Comparison of ENCODE assay signal across 8 cellular contexts in genomic region chr20:5073154-5074049, GRCh38. TPM values are rescaled to one million over a fixed set of nuclear protein-coding genes. Genes with fewer than 3 reads are reported as not detected.
DNase-seq lines count a peak whose midpoint lies in the region; ATAC-seq, FAIRE-seq and TF ChIP-seq lines count a peak whose summit lies in the region.

No MANE protein-coding gene starts in this region.

- H3K27me3 ChIP-seq in bronchial epithelial cell (ENCODE audit: control insufficient read depth, insufficient read depth, low read length) (no peaks in the 10 kb centered on the region), liver (ENCODE audit: control insufficient read depth in 4 of 4, insufficient read depth in 4 of 4, low read length in 3 of 4) (no peaks in the 10 kb centered on the region), thymus (ENCODE audit: control insufficient read depth, insufficient read depth) (no peaks in the 10 kb centered on the region), WERI-Rb-1 (ENCODE audit: insufficient read depth, low read depth, severe bottlenecking) (no peaks in the 10 kb centered on the region)

- TF ChIP-seq RAD21 in liver (IDR thresholded peaks at IDR 0.05), result peak; percentile 49 to 61

- H3K9me3 ChIP-seq in liver (ENCODE audit: control insufficient read depth in 4 of 4, low read length in 3 of 4), result no peaks in the 10 kb centered on the region
- no peaks in the 10 kb centered on the region for H3K9me3 ChIP-seq in thymus (ENCODE audit: control insufficient read depth)
- H3K9me3 ChIP-seq in WERI-Rb-1 (ENCODE audit: severe bottlenecking), result no peaks in the 10 kb centered on the region

- no peak for ATAC-seq in GM18519 (IDR thresholded peaks at IDR 0.05; ENCODE audit: low FRiP score, unreplicated experiment)

- H3K4me1 ChIP-seq in liver (ENCODE audit: control insufficient read depth in 4 of 4, insufficient read depth in 4 of 4, low read length in 3 of 4) (peaks cover 4 to 16% (median 8%) of the 10 kb centered on the region in 4 donors), thymus (ENCODE audit: control insufficient read depth, insufficient read depth, low read length) (peaks cover 2% of the 10 kb centered on the region)

- no peak overlapping the region for H3K9ac ChIP-seq in liver (ENCODE audit: low read depth in 1 of 2, low read length in 2 of 2)

- no peak overlapping the region for H3K27ac ChIP-seq in liver (ENCODE audit: low read depth in 1 of 2, low read length in 2 of 2)
- H3K27ac ChIP-seq in thymus (ENCODE audit: low read depth), result peak overlapping the region; percentile 25
- no peak overlapping the region for H3K27ac ChIP-seq in WERI-Rb-1

- 37% methylated on average over 7 of the region's 7 CpGs for WGBS in liver
- 94% methylated on average over 7 of the region's 7 CpGs for WGBS in thymus

- H3K4me3 ChIP-seq in bronchial epithelial cell (ENCODE audit: low read depth, low read length), result no peak overlapping the region
- H3K4me3 ChIP-seq in liver (ENCODE audit: low read depth in 1 of 3, low read length in 3 of 3), result no peak overlapping the region
- no peak overlapping the region for H3K4me3 ChIP-seq in thymus (ENCODE audit: low read length)
- no peak overlapping the region for H3K4me3 ChIP-seq in WERI-Rb-1 (ENCODE audit: low read depth, low read length)

- DNase-seq in ELR (ENCODE audit: low read depth), result peak; percentile 64
- peak; percentile 10 for DNase-seq in NCI-H345 treated with DMSO at 0.1 percent for 48 hours (lab: John Stamatoyannopoulos, UW; ENCODE audit: unreplicated experiment)
- peak; percentile 73 for DNase-seq in bronchial epithelial cell (ENCODE audit: low read depth)
- no peak for DNase-seq in activated gamma-delta T cell treated with Interleukin-2 at 50 U/mL for 16 hours
- DNase-seq in WERI-Rb-1, result no peak

- TF ChIP-seq CTCF in bronchial epithelial cell (IDR thresholded peaks at IDR 0.05; ENCODE audit: insufficient read depth, low read length, severe bottlenecking), result no peak
- TF ChIP-seq CTCF in liver (IDR thresholded peaks at IDR 0.05; ENCODE audit: low read depth, low read length, missing input control), result no peak
- no peak for TF ChIP-seq CTCF in WERI-Rb-1 (IDR thresholded peaks at IDR 0.05; ENCODE audit: low read depth, low read length)

- H3K36me3 ChIP-seq in bronchial epithelial cell (ENCODE audit: control insufficient read depth, insufficient read depth, low read length), result no peaks in the 10 kb centered on the region
- no peaks in the 10 kb centered on the region for H3K36me3 ChIP-seq in liver (ENCODE audit: control insufficient read depth in 4 of 4, insufficient read depth in 3 of 4, low read depth in 1 of 4, low read length in 3 of 4)
- no peaks in the 10 kb centered on the region for H3K36me3 ChIP-seq in thymus (ENCODE audit: control insufficient read depth, insufficient read depth)
- H3K36me3 ChIP-seq in WERI-Rb-1, result no peaks in the 10 kb centered on the region

- FAIRE-seq in bronchial epithelial cell (lab: Jason Lieb, UNC), result peak; percentile 70

TF ChIP-seq in liver, 16 proteins besides CTCF, POLR2A, EP300 and RAD21:
- TF ChIP-seq REST (IDR thresholded peaks at IDR 0.05) (peak; percentile 44), HNF4A (conservative IDR thresholded peaks at IDR 0.05) (peak; percentile 18 to 30), SP1 (IDR thresholded peaks at IDR 0.05) (peak; percentile 57), GABPA (IDR thresholded peaks at IDR 0.05 in 1 of 2, conservative IDR thresholded peaks at IDR 0.05 in 1 of 2) (no peak), RXRA (IDR thresholded peaks at IDR 0.05) (peak; percentile 23 to 44), FOXA1 (IDR thresholded peaks at IDR 0.05) (peak; percentile 22), NR2F2 (IDR thresholded peaks at IDR 0.05) (no peak)

RNA-seq across cellular contexts. Expression of gene TMEM230, which starts 39.5 kb away (rescaled TPM):
- total RNA-seq in bronchial epithelial cell (45.5 and 51.6 TPM in 2 replicates), liver (10 to 100 TPM; 53.8 to 75.7 TPM)
- polyA plus RNA-seq in liver (100 to 1,000 TPM in 1 of 2 donors, 10 to 100 TPM in 1; 83.1 to 101 TPM), thymus (162 TPM)

RNA-seq across cellular contexts. Expression of gene PCNA, which starts 46.4 kb away (rescaled TPM):
- total RNA-seq in bronchial epithelial cell (43.7 and 60.8 TPM in 2 replicates), liver (100 to 1,000 TPM in 1 of 2 donors, 10 to 100 TPM in 1; 19.3 to 161 TPM)
- polyA plus RNA-seq in liver (10 to 100 TPM; 14.1 to 28.3 TPM), thymus (75.4 TPM)

RNA-seq across cellular contexts. Expression of gene CDS2, which starts 53.4 kb away (rescaled TPM):
- total RNA-seq in bronchial epithelial cell, result 16.8 and 23.4 TPM in 2 replicates
- 10 to 100 TPM; 17.6 to 31.6 TPM for total RNA-seq in liver
- polyA plus RNA-seq in liver, result 10 to 100 TPM in 1 of 2 donors, 1 to 10 TPM in 1; 9.6 to 11.2 TPM
- 13.4 TPM for polyA plus RNA-seq in thymus

Comparison
In these comparisons a context has a peak if more than half of its experiments do, and no peak if none do; other contexts are left out.
1. DNase-seq: peak in ELR (single experiment), NCI-H345 treated with DMSO at 0.1 percent for 48 hours (single experiment) and bronchial epithelial cell (single experiment); none in activated gamma-delta T cell treated with Interleukin-2 at 50 U/mL for 16 hours (single experiment) and WERI-Rb-1 (single experiment).